ENCODE assay signal across 8 cellular contexts in genomic region chr2:143177081-143177786, GRCh38. TPM values are rescaled to one million over a fixed set of nuclear protein-coding genes. Genes with fewer than 3 reads are reported as not detected.
DNase-seq lines count a peak whose midpoint lies in the region; ATAC-seq and TF ChIP-seq lines count a peak whose summit lies in the region.

No MANE protein-coding gene starts in this region.

- H3K27me3 Mint-ChIP-seq in activated naive CD8-positive, alpha-beta T cell treated with anti-CD3 and anti-CD28 coated beads for 36 hours, result no peaks in the 10 kb centered on the region

- peaks cover 27% of the 10 kb centered on the region for H3K36me3 Mint-ChIP-seq in activated naive CD8-positive, alpha-beta T cell treated with anti-CD3 and anti-CD28 coated beads for 36 hours

- peaks cover 1% of the 10 kb centered on the region for H3K9me3 Mint-ChIP-seq in activated naive CD8-positive, alpha-beta T cell treated with anti-CD3 and anti-CD28 coated beads for 36 hours

- no peaks in the 10 kb centered on the region for H3K4me1 ChIP-seq in thyroid gland
- no peaks in the 10 kb centered on the region for H3K4me1 ChIP-seq in foreskin keratinocyte

- H3K4me3 ChIP-seq in AG04450 (ENCODE audit: low read depth, low read length), result peak overlapping the region; percentile 45
- H3K4me3 ChIP-seq in thyroid gland (replicated peaks in 1 of 3), result peak overlapping the region in 2 of 3 donors; percentile 5 to 11

- intact Hi-C loops in thyroid gland (cut with DNase I), result no loop called here

- no peaks in the 10 kb centered on the region for H3K36me3 ChIP-seq in thyroid gland

- no peak for TF ChIP-seq CTCF in AG04450 (IDR thresholded peaks at IDR 0.05; ENCODE audit: low read depth, low read length)
- no peak for TF ChIP-seq CTCF in thyroid gland (IDR thresholded peaks at IDR 0.05)
- no peak for TF ChIP-seq CTCF in foreskin keratinocyte (conservative IDR thresholded peaks at IDR 0.05)

- no peak overlapping the region for H3K27ac ChIP-seq in AG04450 (ENCODE audit: low read depth, low read length)
- H3K27ac ChIP-seq in thyroid gland, result peak overlapping the region in 1 of 3 donors; percentile 11
- H3K27ac ChIP-seq in foreskin keratinocyte, result no peak overlapping the region

- CTCF ChIA-PET in AG04450 (lab: Charles Lee), result no interaction called here

- no peak for TF ChIP-seq POLR2A in thyroid gland (IDR thresholded peaks at IDR 0.05)

- peaks cover 48% of the 10 kb centered on the region for H3K4me1 Mint-ChIP-seq in activated naive CD8-positive, alpha-beta T cell treated with anti-CD3 and anti-CD28 coated beads for 36 hours

- H3K27me3 ChIP-seq in AG04450 (ENCODE audit: control insufficient read depth, insufficient read depth, low read length) (no peaks in the 10 kb centered on the region), thyroid gland (no peaks in the 10 kb centered on the region), foreskin keratinocyte (no peaks in the 10 kb centered on the region)

- no peaks in the 10 kb centered on the region for H3K9me3 ChIP-seq in AG04450 (ENCODE audit: control insufficient read depth, insufficient read depth, low read length)
- H3K9me3 ChIP-seq in thyroid gland, result no peaks in the 10 kb centered on the region

- WGBS in thyroid gland, 2 donors, result 29% methylated on average over 5 of the region's 5 CpGs

- peak overlapping the region; percentile 75 for H3K4me3 Mint-ChIP-seq in activated naive CD8-positive, alpha-beta T cell treated with anti-CD3 and anti-CD28 coated beads for 36 hours

- in situ Hi-C loops in G401 (cut with HindIII; ENCODE audit: low sequenced_read_pairs), result no loop called here

- ATAC-seq in GM19023 (IDR thresholded peaks at IDR 0.05; ENCODE audit: unreplicated experiment) (peak; percentile 96), HG03064 (IDR thresholded peaks at IDR 0.05; ENCODE audit: low read depth, unreplicated experiment) (peak; percentile 95), foreskin keratinocyte (no peak)

- POLR2A ChIA-PET in AG04450 (lab: Yijun Ruan, JAX), result no interaction called here

- peak overlapping the region; percentile 91 for H3K27ac Mint-ChIP-seq in activated naive CD8-positive, alpha-beta T cell treated with anti-CD3 and anti-CD28 coated beads for 36 hours

- DNase-seq in AG04450 (ENCODE audit: low read depth, low spot score) (no peak), thyroid gland (no peak), G401 (ENCODE audit: low spot score) (no peak), foreskin keratinocyte (no peak), LoVo (ENCODE audit: low spot score) (no peak)
- no peak for DNase-seq in activated naive CD8-positive, alpha-beta T cell treated with anti-CD3 and anti-CD28 coated beads for 36 hours

RNA-seq across cellular contexts. Expression of gene ARHGAP15, which starts 48.0 kb away (rescaled TPM):
- polyA plus RNA-seq in AG04450 (2011; rRNA removed) (not detected in 2 replicates), foreskin keratinocyte (not detected in 2 replicates)
- not detected in 2 replicates for polyA minus RNA-seq in AG04450 (2011; rRNA and poly(A)+ RNA removed)
- total RNA-seq in activated naive CD8-positive, alpha-beta T cell treated with anti-CD3 and anti-CD28 coated beads for 36 hours, result 10 to 100 TPM; 45.2 to 47.0 TPM
- total RNA-seq in thyroid gland (10 to 100 TPM in 3 of 4 donors, 1 to 10 TPM in 1; 9.8 to 24.4 (median 11.9) TPM), foreskin keratinocyte (not detected in 2 replicates)
- total RNA-seq in G401 (2014; rRNA removed; shearing (Covaris generic)), result not detected in 2 replicates

Comparison
In these comparisons a context has a peak if more than half of its experiments do, and no peak if none do; other contexts are left out.
1. RNA of gene ARHGAP15, which starts 48.0 kb away (total RNA-seq): 45.2 to 47.0 TPM in activated naive CD8-positive, alpha-beta T cell treated with anti-CD3 and anti-CD28 coated beads for 36 hours and 9.8 to 24.4 TPM in thyroid gland; not detected in G401 and not detected in foreskin keratinocyte; every median in the first group is over 10 times any median in the second.